ENCODE assay signal across 2 cellular contexts in genomic region chr1:235411489-235412486, GRCh38.
TF ChIP-seq lines count a peak whose summit lies in the region.

No MANE protein-coding gene starts in this region.

TF ChIP-seq in GM23338, 12 proteins besides CTCF, POLR2A, EP300 and RAD21 (continued from another document):
- TF ChIP-seq REST (IDR thresholded peaks at IDR 0.05; ENCODE audit: unreplicated experiment) (no peak), NANOG (IDR thresholded peaks at IDR 0.05; ENCODE audit: borderline replicate concordance) (no peak), STAT1 (IDR thresholded peaks at IDR 0.05; ENCODE audit: unreplicated experiment) (no peak), ZNF331 (CRISPR knock-in tag; IDR thresholded peaks at IDR 0.05; ENCODE audit: low read depth) (no peak), ZNF462 (CRISPR knock-in tag; IDR thresholded peaks at IDR 0.05) (no peak)

TF ChIP-seq in SK-N-SH treated with all-trans-retinoic acid at 6 μM for 48 hours, 23 proteins besides CTCF, POLR2A, EP300 and RAD21 (continued from another document):
- TF ChIP-seq RARB (CRISPR knock-in tag; IDR thresholded peaks at IDR 0.05) (no peak), ZNF565 (CRISPR knock-in tag; conservative IDR thresholded peaks at IDR 0.05; ENCODE audit: low read depth) (no peak), ARNTL (CRISPR knock-in tag; IDR thresholded peaks at IDR 0.05; ENCODE audit: borderline replicate concordance, low read depth) (no peak)
